ENCODE assay signal across 17 cellular contexts in the genomic region with DNA sequence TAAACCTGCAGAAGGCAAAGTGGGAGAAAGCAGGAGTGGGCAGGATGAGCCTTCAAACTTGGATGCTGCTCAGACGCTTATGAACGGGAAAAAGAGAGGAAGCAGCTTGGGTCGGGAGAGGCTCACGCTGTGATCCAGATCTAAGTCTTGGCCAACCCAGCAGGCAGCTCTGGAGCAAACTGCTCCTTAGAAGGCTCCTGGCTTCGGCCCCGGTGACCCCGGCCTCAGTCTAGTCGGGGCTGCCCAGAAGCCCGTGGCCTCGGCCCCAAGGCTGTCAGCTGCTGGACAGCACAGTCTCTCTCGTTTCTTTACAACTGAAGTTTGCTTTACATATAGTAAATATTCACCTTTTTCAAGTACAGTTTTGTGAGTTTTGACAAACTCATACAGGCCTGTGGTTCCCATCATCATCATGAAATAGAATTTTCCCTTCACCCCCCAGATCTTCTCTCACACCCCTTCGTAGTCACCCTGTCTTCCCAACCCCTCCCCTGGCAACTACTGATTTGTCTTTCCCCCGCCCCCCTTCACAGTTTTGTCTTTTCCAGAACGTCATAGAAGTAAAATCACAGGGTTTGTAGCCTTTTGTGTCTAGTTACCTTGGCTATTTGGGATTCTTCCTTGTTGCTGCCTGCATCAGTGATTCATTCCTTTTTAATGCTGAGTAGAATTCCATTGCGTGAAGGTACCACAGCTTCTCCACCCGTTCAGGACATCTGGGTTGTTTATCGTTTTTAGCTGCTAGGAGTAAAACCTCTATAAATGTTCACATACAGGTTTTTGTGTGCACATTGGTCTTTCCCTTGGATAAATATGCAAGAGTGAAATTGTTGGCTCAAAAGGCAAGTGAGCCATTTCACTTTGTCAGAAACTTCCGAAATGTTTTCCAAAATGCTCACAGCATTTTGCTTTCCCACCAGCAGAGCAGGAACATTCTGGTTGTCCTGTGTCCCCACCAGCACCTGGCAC. TPM values are rescaled to one million over a fixed set of nuclear protein-coding genes. Genes with fewer than 3 reads are reported as not detected.
A peak's percentile ranks its signal among the peaks of the same experiment; 100 is the strongest.
DNase-seq lines count a peak whose midpoint lies in the region; TF ChIP-seq lines count a peak whose summit lies in the region.
"Had no signal": no experiment of that assay in that cellular context is flagged by ENCODE, and none has a peak within 500 bp of the region (broad histone marks: within the 10 kb centered on the region; RNA-seq: fewer than 3 reads in every experiment).

No MANE protein-coding gene starts in this region.

- H3K79me1 ChIP-seq in H9 (ENCODE audit: insufficient read depth, low read depth, low read length, poor library complexity, severe bottlenecking), result no peaks in the 10 kb centered on the region

- peaks cover 15% of the 10 kb centered on the region in 2 experiments for H3K4me1 Mint-ChIP-seq in H9

- H3K9ac ChIP-seq in H9 (ENCODE audit: extremely low read depth, insufficient read length, low read length) (no peak overlapping the region), subcutaneous abdominal adipose tissue (ENCODE audit: low read length in 5 of 5) (no peak overlapping the region)

- H4K5ac ChIP-seq in H9 (ENCODE audit: insufficient read length, low read depth, low read length), result no peak overlapping the region

- H4K8ac ChIP-seq in H9 (replicated peaks; ENCODE audit: insufficient read length, low read depth, low read length), result no peak overlapping the region

- H2BK12ac ChIP-seq in H9 (ENCODE audit: insufficient read length, low read depth, low read length), result no peak overlapping the region

- H3K9me3 Mint-ChIP-seq in H9, result no peaks in the 10 kb centered on the region
- H3K9me3 Mint-ChIP-seq: activated T-cell treated with anti-CD3 and anti-CD28 coated beads, Interleukin-2, amount 50 U/mL, for 24 hours; CD4-positive, alpha-beta T cell; mesothelial cell of epicardium had no signal

- H3K27me3 Mint-ChIP-seq in H9 (ENCODE audit: low read depth), result no peaks in the 10 kb centered on the region; the same call in 1 of the 2 replicates
- H3K27me3 Mint-ChIP-seq: activated T-cell treated with anti-CD3 and anti-CD28 coated beads, Interleukin-2, amount 50 U/mL, for 24 hours; CD4-positive, alpha-beta T cell had no signal

- H3K27ac Mint-ChIP-seq in H9, result peak overlapping the region in 2 of 3 experiments; percentile 41 to 61; a peak in 2 of 7 replicates
- H3K27ac Mint-ChIP-seq: activated T-cell treated with anti-CD3 and anti-CD28 coated beads, Interleukin-2, amount 50 U/mL, for 24 hours; CD4-positive, alpha-beta T cell; mesothelial cell of epicardium had no signal

- H3K56ac ChIP-seq in H9 (ENCODE audit: insufficient read length, low read depth, low read length), result no peak overlapping the region

- H3K79me2 ChIP-seq in H9 (ENCODE audit: insufficient read depth, low read length), result no peaks in the 10 kb centered on the region

- TF ChIP-seq CTCF in H9 (conservative IDR thresholded peaks at IDR 0.05), result no peak
- TF ChIP-seq CTCF in brain microvascular endothelial cell (IDR thresholded peaks at IDR 0.05; ENCODE audit: low read depth, low read length, missing control alignments), result no peak
- no peak for TF ChIP-seq CTCF in BE2C (IDR thresholded peaks at IDR 0.05; ENCODE audit: low read depth, low read length)

- no peak overlapping the region for H3K4me2 ChIP-seq in H9 (ENCODE audit: insufficient read depth, insufficient read length, low read length)

- no peak overlapping the region for H2BK5ac ChIP-seq in H9 (ENCODE audit: insufficient read length, low read length)

- no peak overlapping the region for H3K18ac ChIP-seq in H9 (ENCODE audit: insufficient read length, low read depth, low read length)

- H3K4me3 ChIP-seq in brain microvascular endothelial cell (ENCODE audit: low read depth, low read length) (no peak overlapping the region), subcutaneous abdominal adipose tissue (ENCODE audit: low read depth in 1 of 5, low read length in 5 of 5) (no peak overlapping the region), BE2C (ENCODE audit: low read depth, low read length) (no peak overlapping the region)
- H3K4me3 ChIP-seq: SJSA1 had no signal

- DNase-seq in H9, result peak; percentile 24
- DNase-seq in brain microvascular endothelial cell, result peak; percentile 22
- peak; percentile 55 for DNase-seq in islet precursor cell
- no peak for DNase-seq in foreskin melanocyte
- DNase-seq in NCI-H2171 treated with DMSO at 0.1 percent for 48 hours (lab: John Stamatoyannopoulos, UW), result no peak
- no peak for DNase-seq in BE2C
- DNase-seq: activated T-cell treated with anti-CD3 and anti-CD28 coated beads, Interleukin-2, amount 50 U/mL, for 24 hours; CD4-positive, alpha-beta T cell; GF-D8; KG1; NCI-H187 treated with DMSO at 0.1 percent for 48 hours; NCI-H82; stimulated activated CD4-positive, alpha-beta T cell treated with anti-CD3 and anti-CD28 coated beads, Interleukin-4, amount 100 ng/mL, for 24 hours; stimulated activated naive CD8-positive, alpha-beta T cell treated with anti-CD3 and anti-CD28 coated beads, Interleukin-15, Interleukin-2, amounts not matched to agents 100 U/mL and 50 U/mL, for 24 hours had no signal

- H2BK15ac ChIP-seq in H9 (ENCODE audit: low read depth, low read length), result no peak overlapping the region

- H3K4me3 Mint-ChIP-seq in H9, result no peak overlapping the region
- H3K4me3 Mint-ChIP-seq: activated T-cell treated with anti-CD3 and anti-CD28 coated beads, Interleukin-2, amount 50 U/mL, for 24 hours; CD4-positive, alpha-beta T cell; mesothelial cell of epicardium had no signal

- H2AFZ ChIP-seq in H9 (ENCODE audit: low read length), result no peak overlapping the region

- no peak overlapping the region for H3K4ac ChIP-seq in H9 (ENCODE audit: low read depth, low read length)

- H3K36me3 Mint-ChIP-seq in H9 (ENCODE audit: insufficient read depth in 1 of 3, low read depth in 3 of 3), result no peaks in the 10 kb centered on the region
- H3K36me3 Mint-ChIP-seq: mesothelial cell of epicardium had no signal

- no CpG with 5 or more reads among the region's 18 CpGs for WGBS in H9 (ENCODE audit: extremely low coverage, insufficient read length, low lambda C conversion rate)

- no peak overlapping the region for H2BK120ac ChIP-seq in H9 (ENCODE audit: low read depth, low read length, poor library complexity, severe bottlenecking)

- H3K9me3 ChIP-seq in H9 (ENCODE audit: control insufficient read depth, low read depth, low read length) (no peaks in the 10 kb centered on the region), subcutaneous abdominal adipose tissue (ENCODE audit: control insufficient read depth in 5 of 5, low read length in 5 of 5) (no peaks in the 10 kb centered on the region), BE2C (no peaks in the 10 kb centered on the region)
- H3K9me3 ChIP-seq: SJSA1 had no signal

- H3K27me3 ChIP-seq in H9 (ENCODE audit: insufficient read depth, low read length) (no peaks in the 10 kb centered on the region), brain microvascular endothelial cell (replicated peaks) (no peaks in the 10 kb centered on the region), subcutaneous abdominal adipose tissue (ENCODE audit: control insufficient read depth in 5 of 5, insufficient read depth in 4 of 5, low read length in 5 of 5) (no peaks in the 10 kb centered on the region), BE2C (no peaks in the 10 kb centered on the region)
- H3K27me3 ChIP-seq: SJSA1 had no signal

- in situ Hi-C loops in brain microvascular endothelial cell (cut with HindIII; ENCODE audit: low pct_ligation_motif_present, low sequenced_read_pairs), result no loop called here

- no peak overlapping the region for H2AK5ac ChIP-seq in H9 (ENCODE audit: insufficient read length, low read length)

- H4K91ac ChIP-seq in H9 (ENCODE audit: insufficient read length, low read depth, low read length), result no peak overlapping the region

- no peak overlapping the region for H3T11ph ChIP-seq in H9 (ENCODE audit: low read length)

- H3K36me3 ChIP-seq in brain microvascular endothelial cell (replicated peaks) (no peaks in the 10 kb centered on the region), subcutaneous abdominal adipose tissue (ENCODE audit: control insufficient read depth in 5 of 5, insufficient read depth in 5 of 5, low read length in 5 of 5) (no peaks in the 10 kb centered on the region), BE2C (no peaks in the 10 kb centered on the region)
- H3K36me3 ChIP-seq: SJSA1 had no signal

- H3K27ac ChIP-seq in H9 (ENCODE audit: insufficient read length, low read depth, low read length) (no peak overlapping the region), brain microvascular endothelial cell (no peak overlapping the region), subcutaneous abdominal adipose tissue (ENCODE audit: low read depth, low read length) (peak overlapping the region; percentile 37)
- H3K27ac ChIP-seq: SJSA1 had no signal

- H3K14ac ChIP-seq in H9 (ENCODE audit: insufficient read depth, low read length), result no peak overlapping the region

- no peaks in the 10 kb centered on the region for H3K23me2 ChIP-seq in H9 (ENCODE audit: insufficient read length, low read depth, low read length, poor library complexity, severe bottlenecking)

- no peak overlapping the region for H2BK20ac ChIP-seq in H9 (ENCODE audit: low read depth, low read length, poor library complexity, severe bottlenecking)

- H4K20me1 ChIP-seq in H9 (ENCODE audit: control insufficient read depth, insufficient read depth, insufficient read length), result no peaks in the 10 kb centered on the region

- H3K4me1 ChIP-seq in H9 (ENCODE audit: insufficient read depth, low read length), result no peaks in the 10 kb centered on the region
- peaks cover 10 to 30% (median 24%) of the 10 kb centered on the region in 5 donors for H3K4me1 ChIP-seq in subcutaneous abdominal adipose tissue (ENCODE audit: control insufficient read depth in 5 of 5, insufficient read depth in 5 of 5, low read length in 5 of 5)
- H3K4me1 ChIP-seq in BE2C, result no peaks in the 10 kb centered on the region

- H3K23ac ChIP-seq in H9 (ENCODE audit: insufficient read length, low read depth, low read length), result no peak overlapping the region

RNA-seq across cellular contexts. Expression of a gene that starts 35.1 kb away (rescaled TPM):
- total RNA-seq in H9 (2021), result not detected in 2 replicates
- polyA plus RNA-seq in BE2C (2012; ENCODE audit: insufficient read depth, insufficient read length, low read depth), result 0.62 TPM

RNA-seq across cellular contexts. Expression of a gene that starts 44.3 kb away (rescaled TPM):
- 61.0 and 66.2 TPM in 2 replicates for total RNA-seq in H9 (2021)
- polyA plus RNA-seq in BE2C (2012; ENCODE audit: insufficient read depth, insufficient read length, low read depth), result 29.5 TPM

Comparison
In these comparisons a context has a peak if more than half of its experiments do, and no peak if none do; other contexts are left out.
1. DNase-seq: peak in H9 (single experiment), brain microvascular endothelial cell (single experiment) and islet precursor cell (single experiment); none in foreskin melanocyte (single experiment), NCI-H2171 treated with DMSO at 0.1 percent for 48 hours (single experiment) and BE2C (single experiment).